26 cellular contexts compared by ENCODE assay signal in the genomic region with DNA sequence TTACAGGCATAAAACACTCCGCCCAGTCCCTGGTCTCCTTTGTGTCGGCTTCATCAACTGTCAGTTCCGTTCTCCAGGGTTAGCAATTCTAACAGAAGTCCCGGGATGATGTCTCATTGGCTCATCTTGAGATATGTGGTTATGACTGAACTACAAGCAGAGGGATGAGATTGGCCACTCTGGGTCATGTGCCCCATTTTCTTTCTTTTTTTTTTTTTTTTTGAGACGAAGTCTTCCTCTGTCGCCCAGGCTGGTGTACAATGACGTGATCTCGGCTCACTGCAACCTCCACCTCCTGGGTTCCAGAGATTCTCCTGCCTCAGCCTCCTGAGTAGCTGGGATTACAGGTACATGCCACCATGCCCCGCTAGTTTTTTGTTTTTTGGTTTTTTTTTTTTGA.
"Had no signal": no experiment of that assay in that cellular context is flagged by ENCODE, and none has a peak within 500 bp of the region (broad histone marks: within the 10 kb centered on the region; RNA-seq: fewer than 3 reads in every experiment).

No MANE protein-coding gene starts in this region.

- ATAC-seq: activated naive CD4-positive, alpha-beta T cell treated with anti-CD3 and anti-CD28 coated beads, Interleukin-2, amount 50 U/mL, for 72 hours; activated T-cell treated with anti-CD3 and anti-CD28 coated beads, Interleukin-2, amount 50 U/mL, for 72 hours; effector memory CD8-positive, alpha-beta T cell; foreskin keratinocyte; gastrocnemius medialis had no signal

- H3K9me3 ChIP-seq: gastrocnemius medialis had no signal

- DNase-seq: activated CD4-positive, alpha-beta memory T cell treated with anti-CD3 and anti-CD28 coated beads, Interleukin-2, amount 10 ng/mL, durations not matched to agents 7 days and 5 days; activated CD4-positive, alpha-beta T cell treated with anti-CD3 and anti-CD28 coated beads for 1 hour; activated CD4-positive, alpha-beta T cell treated with anti-CD3 and anti-CD28 coated beads for 4 hours; activated CD4-positive, alpha-beta T cell treated with anti-CD3 and anti-CD28 coated beads, Interleukin-2, amount 10 ng/mL, durations not matched to agents 7 days and 5 days; activated CD4-positive, alpha-beta T cell treated with anti-CD3 and anti-CD28 coated beads, Interleukin-2, amount 50 U/mL, for 4 hours; activated CD4-positive, CD25-positive, alpha-beta regulatory T cell; activated CD8-positive, alpha-beta memory T cell treated with anti-CD3 and anti-CD28 coated beads, Interleukin-2, amount 50 U/mL, for 48 hours; activated gamma-delta T cell; activated naive CD4-positive, alpha-beta T cell; activated naive CD4-positive, alpha-beta T cell treated with anti-CD3 and anti-CD28 coated beads, Interleukin-2, amount 10 ng/mL, durations not matched to agents 7 days and 5 days; activated T-cell treated with anti-CD3 and anti-CD28 coated beads for 4 hours; activated T-cell treated with anti-CD3 and anti-CD28 coated beads, Interleukin-2, amount 50 U/mL, for 24 hours; activated T-cell treated with anti-CD3 and anti-CD28 coated beads, Interleukin-2, amount 50 U/mL, for 72 hours; amniotic stem cell; cortex of kidney; dermis blood vessel endothelial cell; effector CD4-positive, alpha-beta T cell; effector memory CD8-positive, alpha-beta T cell; erythroblast; foreskin keratinocyte; gastrocnemius medialis; glutamatergic neuron; heart left ventricle; T-helper 2 cell had no signal

- H3K4me3 ChIP-seq: esophagus muscularis mucosa, gastrocnemius medialis, heart left ventricle had no signal

- H3K27ac ChIP-seq: esophagus muscularis mucosa, foreskin keratinocyte, gastrocnemius medialis, heart left ventricle had no signal

- H3K36me3 ChIP-seq: esophagus muscularis mucosa, gastrocnemius medialis, heart left ventricle had no signal

- H3K4me1 ChIP-seq: esophagus muscularis mucosa, foreskin keratinocyte, gastrocnemius medialis, heart left ventricle had no signal

- H3K27me3 ChIP-seq: gastrocnemius medialis had no signal
